ENCODE assay signal across 1 cellular context in genomic region chr16:23861874-23862273, GRCh38.
TF ChIP-seq lines count a peak whose summit lies in the region.

No MANE protein-coding gene starts in this region.

TF ChIP-seq in GM12878, 131 proteins besides CTCF, POLR2A, EP300 and RAD21:
- TF ChIP-seq RCOR1 (conservative IDR thresholded peaks at IDR 0.05; ENCODE audit: low read depth, low read length), result no peak
- 0 out of 2 replicates have a peak, but pooled peaks have one; percentile 47 for TF ChIP-seq PAX8 (IDR thresholded peaks at IDR 0.05)
